ENCODE assay signal across 8 cellular contexts in genomic region chr15:89167267-89168176, GRCh38. TPM values are rescaled to one million over a fixed set of nuclear protein-coding genes. Genes with fewer than 3 reads are reported as not detected.
DNase-seq lines count a peak whose midpoint lies in the region; ATAC-seq, FAIRE-seq and TF ChIP-seq lines count a peak whose summit lies in the region.

No MANE protein-coding gene starts in this region.

- FAIRE-seq in RCC 7860 (lab: Jason Lieb, UNC): peak; percentile 75

- peak; percentile 82 for DNase-seq in RCC 7860 (ENCODE audit: low spot score)
- DNase-seq in astrocyte of the spinal cord (ENCODE audit: low read depth, low spot score): peak; percentile 79
- no peak for DNase-seq in mucosa of descending colon
- no peak for DNase-seq in hippocampal formation (lab: John Stamatoyannopoulos, UW)
- no peak for DNase-seq in SKM-1 treated with dmso at 0.1 percent for 144 hours (lab: John Stamatoyannopoulos, UW; ENCODE audit: unreplicated experiment)

- in situ Hi-C loops in astrocyte of the spinal cord (cut with HindIII; ENCODE audit: low sequenced_read_pairs): no loop called here

- H3K27ac ChIP-seq in temporal lobe (ENCODE audit: low read depth, low read length): peak overlapping the region; percentile 76

- ATAC-seq in GM18867 (IDR thresholded peaks at IDR 0.05; ENCODE audit: unreplicated experiment) (peak; percentile 69), HG02763 (IDR thresholded peaks at IDR 0.05; ENCODE audit: unreplicated experiment) (peak; percentile 66), mucosa of descending colon (peak; percentile 79)

- TF ChIP-seq CTCF in astrocyte of the spinal cord (IDR thresholded peaks at IDR 0.05; ENCODE audit: low read depth, low read length): no peak
- TF ChIP-seq CTCF in mucosa of descending colon (IDR thresholded peaks at IDR 0.05): no peak

- intact Hi-C loops in mucosa of descending colon (cut with DNase I, micrococcal nuclease): no loop called here

- peaks cover 5% of the 10 kb centered on the region for H3K4me1 ChIP-seq in mucosa of descending colon (ENCODE audit: low read depth)

- no peak overlapping the region for H3K4me3 ChIP-seq in astrocyte of the spinal cord (ENCODE audit: low read depth, low read length)
- H3K4me3 ChIP-seq in mucosa of descending colon: no peak overlapping the region

- no peaks in the 10 kb centered on the region for H3K9me3 ChIP-seq in mucosa of descending colon

- H3K36me3 ChIP-seq in mucosa of descending colon (ENCODE audit: low read depth): no peaks in the 10 kb centered on the region

RNA-seq across cellular contexts. Expression of gene RLBP1, which starts 53.9 kb away (rescaled TPM):
- 1 to 10 TPM in 1 of 3 donors, not detected in 2; 2.1 TPM for total RNA-seq in mucosa of descending colon
- 0.98 TPM for total RNA-seq in temporal lobe

Comparison
In these comparisons a context has a peak if more than half of its experiments do, and no peak if none do; other contexts are left out.
1. DNase-seq: peak in RCC 7860 (single experiment) and astrocyte of the spinal cord (single experiment); none in mucosa of descending colon (0 of 3), hippocampal formation (0 of 2) and SKM-1 treated with dmso at 0.1 percent for 144 hours (single experiment).
2. Peak in every context shown above with its lines, with median percentiles within 50 percentile points of each other: ATAC-seq.